9 cellular contexts compared by ENCODE assay signal in genomic region chr6:33411632-33412005, GRCh38. TPM values are rescaled to one million over a fixed set of nuclear protein-coding genes. Genes with fewer than 3 reads are reported as not detected.
A peak's percentile ranks its signal among the peaks of the same experiment; 100 is the strongest.
DNase-seq lines count a peak whose midpoint lies in the region; ATAC-seq and TF ChIP-seq lines count a peak whose summit lies in the region.
"Had no signal": no experiment of that assay in that cellular context is flagged by ENCODE, and none has a peak within 500 bp of the region (broad histone marks: within the 10 kb centered on the region; RNA-seq: fewer than 3 reads in every experiment).

No MANE protein-coding gene starts in this region.

- no peak for TF ChIP-seq CTCF in kidney epithelial cell (IDR thresholded peaks at IDR 0.05; ENCODE audit: insufficient read depth, low read length, poor library complexity, severe bottlenecking)

- H3K36me3 Mint-ChIP-seq in T-helper 1 cell treated with Interleukin-12 subunit alpha and Interleukin-12 subunit beta and Interleukin-4 antibody, amounts not matched to agents 30 μg/mL and 1 μg/mL, for 36 hours (ENCODE audit: low read depth), result peaks cover 43% of the 10 kb centered on the region
- H3K36me3 Mint-ChIP-seq in activated naive CD8-positive, alpha-beta T cell treated with anti-CD3 and anti-CD28 coated beads, Interleukin-2, amount 10 ng/mL, durations not matched to agents 7 days and 5 days, result peaks cover 9% of the 10 kb centered on the region

- H3K4me1 Mint-ChIP-seq in T-helper 1 cell treated with Interleukin-12 subunit alpha and Interleukin-12 subunit beta and Interleukin-4 antibody, amounts not matched to agents 30 μg/mL and 1 μg/mL, for 36 hours (ENCODE audit: low read depth), result peaks cover 44% of the 10 kb centered on the region
- H3K4me1 Mint-ChIP-seq in activated naive CD8-positive, alpha-beta T cell treated with anti-CD3 and anti-CD28 coated beads, Interleukin-2, amount 10 ng/mL, durations not matched to agents 7 days and 5 days, result peaks cover 41% of the 10 kb centered on the region

- no peak for ATAC-seq in activated naive CD8-positive, alpha-beta T cell treated with anti-CD3 and anti-CD28 coated beads, Interleukin-2, amount 10 ng/mL, durations not matched to agents 7 days and 5 days (ENCODE audit: low read depth)
- ATAC-seq in GM18909 (IDR thresholded peaks at IDR 0.05; ENCODE audit: poor library complexity, unreplicated experiment), result no peak

- peak overlapping the region; percentile 77 for H3K4me3 Mint-ChIP-seq in T-helper 1 cell treated with Interleukin-12 subunit alpha and Interleukin-12 subunit beta and Interleukin-4 antibody, amounts not matched to agents 30 μg/mL and 1 μg/mL, for 36 hours
- H3K4me3 Mint-ChIP-seq in activated naive CD8-positive, alpha-beta T cell treated with anti-CD3 and anti-CD28 coated beads, Interleukin-2, amount 10 ng/mL, durations not matched to agents 7 days and 5 days, result peak overlapping the region; percentile 76

- H3K27me3 ChIP-seq in kidney epithelial cell (ENCODE audit: control insufficient read depth, insufficient read depth, low read length), result no peaks in the 10 kb centered on the region

- POLR2A ChIA-PET in activated naive CD8-positive, alpha-beta T cell treated with anti-CD3 and anti-CD28 coated beads, Interleukin-2, amount 10 ng/mL, durations not matched to agents 7 days and 5 days (lab: Charles Lee), result interaction anchor here (0.7 to 2.5 kb wide), 11 partner anchors 7 to 440 kb away, joined by 3 to 14 read pairs (median 4); partner anchors contain the start of genes CUTA, RGL2, RPS18 and SYNGAP1

- peak overlapping the region; percentile 77 for H3K27ac Mint-ChIP-seq in T-helper 1 cell treated with Interleukin-12 subunit alpha and Interleukin-12 subunit beta and Interleukin-4 antibody, amounts not matched to agents 30 μg/mL and 1 μg/mL, for 36 hours
- peak overlapping the region; percentile 84 for H3K27ac Mint-ChIP-seq in activated naive CD8-positive, alpha-beta T cell treated with anti-CD3 and anti-CD28 coated beads, Interleukin-2, amount 10 ng/mL, durations not matched to agents 7 days and 5 days

- DNase-seq in T-helper 1 cell (no peak), kidney epithelial cell (ENCODE audit: low read depth) (no peak)
- DNase-seq in activated naive CD8-positive, alpha-beta T cell treated with anti-CD3 and anti-CD28 coated beads, Interleukin-2, amount 10 ng/mL, durations not matched to agents 7 days and 5 days, result no peak
- DNase-seq in activated CD4-positive, alpha-beta T cell treated with anti-CD3 and anti-CD28 coated beads, Interleukin-2, amount 50 U/mL, for 4 hours, result no peak
- DNase-seq in central memory CD4-positive, alpha-beta T cell, result no peak
- DNase-seq: AML-193 had no signal

- H3K27ac ChIP-seq in temporal lobe (ENCODE audit: low read depth, low read length), result peak overlapping the region; percentile 94

- no peaks in the 10 kb centered on the region for H3K27me3 Mint-ChIP-seq in T-helper 1 cell treated with Interleukin-12 subunit alpha and Interleukin-12 subunit beta and Interleukin-4 antibody, amounts not matched to agents 30 μg/mL and 1 μg/mL, for 36 hours (ENCODE audit: low read depth)
- H3K27me3 Mint-ChIP-seq in activated naive CD8-positive, alpha-beta T cell treated with anti-CD3 and anti-CD28 coated beads, Interleukin-2, amount 10 ng/mL, durations not matched to agents 7 days and 5 days, result no peaks in the 10 kb centered on the region

- H3K36me3 ChIP-seq in kidney epithelial cell (ENCODE audit: control insufficient read depth, insufficient read depth, low read length), result peaks cover 2% of the 10 kb centered on the region

- peak overlapping the region; percentile 51 for H3K4me3 ChIP-seq in kidney epithelial cell (ENCODE audit: low read depth, low read length)

- H3K9me3 Mint-ChIP-seq in T-helper 1 cell treated with Interleukin-12 subunit alpha and Interleukin-12 subunit beta and Interleukin-4 antibody, amounts not matched to agents 30 μg/mL and 1 μg/mL, for 36 hours, result no peaks in the 10 kb centered on the region
- H3K9me3 Mint-ChIP-seq in activated naive CD8-positive, alpha-beta T cell treated with anti-CD3 and anti-CD28 coated beads, Interleukin-2, amount 10 ng/mL, durations not matched to agents 7 days and 5 days, result no peaks in the 10 kb centered on the region

RNA-seq across cellular contexts. Expression of gene PHF1, which starts 0.8 kb away (rescaled TPM):
- total RNA-seq in activated naive CD8-positive, alpha-beta T cell treated with anti-CD3 and anti-CD28 coated beads, Interleukin-2, amount 10 ng/mL, durations not matched to agents 7 days and 5 days, result 100 to 1,000 TPM in 1 of 2 experiments, 10 to 100 TPM in 1; 98.3 to 105 TPM
- total RNA-seq in kidney epithelial cell (27.9 and 28.0 TPM in 2 replicates), temporal lobe (17.7 TPM)

RNA-seq across cellular contexts. Expression of gene CUTA, which starts 6.3 kb away (rescaled TPM):
- 100 to 1,000 TPM; 202 to 209 TPM for total RNA-seq in activated naive CD8-positive, alpha-beta T cell treated with anti-CD3 and anti-CD28 coated beads, Interleukin-2, amount 10 ng/mL, durations not matched to agents 7 days and 5 days
- 226 and 227 TPM in 2 replicates for total RNA-seq in kidney epithelial cell
- 64.9 TPM for total RNA-seq in temporal lobe

RNA-seq across cellular contexts. Expression of gene SYNGAP1, which starts 8.2 kb away (rescaled TPM):
- 10 to 100 TPM; 53.3 to 60.1 TPM for total RNA-seq in activated naive CD8-positive, alpha-beta T cell treated with anti-CD3 and anti-CD28 coated beads, Interleukin-2, amount 10 ng/mL, durations not matched to agents 7 days and 5 days
- total RNA-seq in kidney epithelial cell (3.3 and 4.2 TPM in 2 replicates), temporal lobe (36.4 TPM)

RNA-seq across cellular contexts. Expression of gene KIFC1, which starts 20.0 kb away (rescaled TPM):
- 100 to 1,000 TPM; 117 to 127 TPM for total RNA-seq in activated naive CD8-positive, alpha-beta T cell treated with anti-CD3 and anti-CD28 coated beads, Interleukin-2, amount 10 ng/mL, durations not matched to agents 7 days and 5 days
- total RNA-seq in kidney epithelial cell (8.4 and 10.3 TPM in 2 replicates), temporal lobe (1.7 TPM)

RNA-seq across cellular contexts. Expression of gene ZBTB9, which starts 42.8 kb away (rescaled TPM):
- total RNA-seq in activated naive CD8-positive, alpha-beta T cell treated with anti-CD3 and anti-CD28 coated beads, Interleukin-2, amount 10 ng/mL, durations not matched to agents 7 days and 5 days, result 1 to 10 TPM; 9.1 to 9.8 TPM
- total RNA-seq in kidney epithelial cell (7.4 and 7.6 TPM in 2 replicates), temporal lobe (5.9 TPM)
